In the genomic region with DNA sequence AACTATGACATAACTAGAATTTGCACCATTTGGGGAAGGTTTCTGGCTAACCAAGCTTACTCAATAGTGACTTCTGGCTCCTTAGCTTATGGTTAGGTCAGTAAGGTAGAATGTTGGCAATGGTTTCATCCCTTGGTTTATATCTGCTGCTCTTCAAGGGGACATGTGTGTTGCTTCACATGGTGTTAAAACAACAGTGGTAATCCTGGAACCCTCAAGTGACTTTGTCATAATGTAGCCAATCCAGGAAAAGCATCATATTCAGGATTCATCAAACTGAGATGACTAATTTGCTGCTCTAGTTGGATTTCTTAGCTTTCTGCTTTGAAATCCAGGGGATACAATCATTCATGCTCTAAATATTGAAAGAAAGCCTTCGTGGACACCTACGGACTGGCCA, we compare ENCODE assay signal across 1 cellular context.
TF ChIP-seq lines count a peak whose summit lies in the region.

No MANE protein-coding gene starts in this region.

TF ChIP-seq in IMR-90, 13 proteins besides CTCF, POLR2A, EP300 and RAD21:
- TF ChIP-seq SMC3 (IDR thresholded peaks at IDR 0.05; ENCODE audit: low read depth, low read length): no peak
- TF ChIP-seq NFE2L2 (IDR thresholded peaks at IDR 0.05; ENCODE audit: low read depth, low read length): no peak
- no peak for TF ChIP-seq MAZ (IDR thresholded peaks at IDR 0.05; ENCODE audit: borderline replicate concordance, low read depth, low read length)
- no peak for TF ChIP-seq RCOR1 (IDR thresholded peaks at IDR 0.05; ENCODE audit: insufficient replicate concordance, low read length)
- TF ChIP-seq, protein P1, sequence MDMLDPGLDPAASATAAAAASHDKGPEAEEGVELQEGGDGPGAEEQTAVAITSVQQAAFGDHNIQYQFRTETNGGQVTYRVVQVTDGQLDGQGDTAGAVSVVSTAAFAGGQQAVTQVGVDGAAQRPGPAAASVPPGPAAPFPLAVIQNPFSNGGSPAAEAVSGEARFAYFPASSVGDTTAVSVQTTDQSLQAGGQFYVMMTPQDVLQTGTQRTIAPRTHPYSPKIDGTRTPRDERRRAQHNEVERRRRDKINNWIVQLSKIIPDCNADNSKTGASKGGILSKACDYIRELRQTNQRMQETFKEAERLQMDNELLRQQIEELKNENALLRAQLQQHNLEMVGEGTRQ (IDR thresholded peaks at IDR 0.05; ENCODE audit: low read depth, low read length): no peak
- TF ChIP-seq CEBPB (IDR thresholded peaks at IDR 0.05; ENCODE audit: low read depth, low read length): no peak
- TF ChIP-seq MXI1 (IDR thresholded peaks at IDR 0.05; ENCODE audit: borderline replicate concordance, low read depth, low read length): no peak
- no peak for TF ChIP-seq FOS (IDR thresholded peaks at IDR 0.05; ENCODE audit: low read depth, low read length)
- TF ChIP-seq MAFK (IDR thresholded peaks at IDR 0.05; ENCODE audit: low read depth, low read length): no peak
- TF ChIP-seq RFX5 (IDR thresholded peaks at IDR 0.05; ENCODE audit: low read depth, low read length): no peak
- TF ChIP-seq CHD1 (IDR thresholded peaks at IDR 0.05; ENCODE audit: low read depth, low read length): no peak
- TF ChIP-seq, protein P2, sequence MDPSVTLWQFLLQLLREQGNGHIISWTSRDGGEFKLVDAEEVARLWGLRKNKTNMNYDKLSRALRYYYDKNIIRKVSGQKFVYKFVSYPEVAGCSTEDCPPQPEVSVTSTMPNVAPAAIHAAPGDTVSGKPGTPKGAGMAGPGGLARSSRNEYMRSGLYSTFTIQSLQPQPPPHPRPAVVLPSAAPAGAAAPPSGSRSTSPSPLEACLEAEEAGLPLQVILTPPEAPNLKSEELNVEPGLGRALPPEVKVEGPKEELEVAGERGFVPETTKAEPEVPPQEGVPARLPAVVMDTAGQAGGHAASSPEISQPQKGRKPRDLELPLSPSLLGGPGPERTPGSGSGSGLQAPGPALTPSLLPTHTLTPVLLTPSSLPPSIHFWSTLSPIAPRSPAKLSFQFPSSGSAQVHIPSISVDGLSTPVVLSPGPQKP (IDR thresholded peaks at IDR 0.05; ENCODE audit: borderline replicate concordance, low read depth, low read length): no peak
- TF ChIP-seq BHLHE40 (IDR thresholded peaks at IDR 0.05; ENCODE audit: low read depth, low read length): no peak
